Comparison of ENCODE assay signal across 18 cellular contexts in the genomic region with DNA sequence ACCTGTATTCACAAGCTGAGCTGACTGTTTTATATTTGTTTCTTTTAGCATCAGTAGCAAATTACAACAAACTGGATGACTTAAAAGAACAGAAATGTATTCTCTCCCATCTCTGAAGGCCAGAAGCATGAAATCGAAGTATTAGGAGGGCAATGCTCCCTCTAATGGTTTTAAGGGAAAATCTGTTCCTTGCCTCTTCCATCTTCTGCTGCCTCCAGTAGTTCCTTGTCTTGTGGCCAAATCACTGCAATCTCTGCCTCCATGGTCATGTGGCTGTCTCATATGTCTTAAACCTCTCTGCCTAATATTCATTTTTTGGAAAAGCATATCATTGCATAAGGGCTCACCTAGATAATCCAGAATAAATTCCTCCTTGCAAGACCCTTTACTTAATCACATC.
"Had no signal": no experiment of that assay in that cellular context is flagged by ENCODE, and none has a peak within 500 bp of the region (broad histone marks: within the 10 kb centered on the region; RNA-seq: fewer than 3 reads in every experiment).

No MANE protein-coding gene starts in this region.

- H3K27me3 ChIP-seq: colonic mucosa, heart left ventricle, neutrophil, ovary, right atrium auricular region, spleen, upper lobe of left lung had no signal

- H3K4me1 ChIP-seq: colonic mucosa, heart left ventricle, prostate gland, right atrium auricular region, spleen, upper lobe of left lung had no signal

- H3K36me3 ChIP-seq: colonic mucosa, heart left ventricle, neutrophil, ovary, prostate gland, right atrium auricular region, spleen, upper lobe of left lung, WERI-Rb-1 had no signal

- H3K27ac ChIP-seq: colonic mucosa, heart left ventricle, neutrophil, ovary, prostate gland, right atrium auricular region, spleen, upper lobe of left lung, WERI-Rb-1 had no signal

- DNase-seq: activated CD8-positive, alpha-beta memory T cell treated with anti-CD3 and anti-CD28 coated beads for 24 hours; activated CD8-positive, alpha-beta memory T cell treated with anti-CD3 and anti-CD28 coated beads, Interleukin-2, amount 50 U/mL, for 4 hours; activated T-cell treated with anti-CD3 and anti-CD28 coated beads, Interleukin-2, amount 50 U/mL, for 24 hours; central memory CD4-positive, alpha-beta T cell; colonic mucosa; heart left ventricle; islet precursor cell; left cardiac atrium; ovary; spleen; stimulated activated CD4-positive, alpha-beta T cell treated with anti-CD3 and anti-CD28 coated beads, Interleukin-4, amount 100 ng/mL, for 4 hours; stimulated activated naive CD8-positive, alpha-beta T cell treated with anti-CD3 and anti-CD28 coated beads, Interleukin-15, Interleukin-2, amounts not matched to agents 100 U/mL and 50 U/mL, for 24 hours; upper lobe of left lung; WERI-Rb-1 had no signal

- H3K9me3 ChIP-seq: colonic mucosa, neutrophil, ovary, prostate gland, right atrium auricular region, spleen, upper lobe of left lung had no signal

- ATAC-seq: activated T-helper 17 cell treated with anti-CD3 and anti-CD28 coated beads, Interleukin-2, amount 50 U/mL, for 72 hours; heart left ventricle; left cardiac atrium; stimulated activated naive CD8-positive, alpha-beta T cell treated with anti-CD3 and anti-CD28 coated beads, Interleukin-15, Interleukin-2, amounts not matched to agents 100 U/mL and 50 U/mL, for 24 hours had no signal

- H3K4me3 ChIP-seq: colonic mucosa, heart left ventricle, ovary, prostate gland, right atrium auricular region, spleen, upper lobe of left lung had no signal
